2 cellular contexts compared by ENCODE assay signal in the genomic region with DNA sequence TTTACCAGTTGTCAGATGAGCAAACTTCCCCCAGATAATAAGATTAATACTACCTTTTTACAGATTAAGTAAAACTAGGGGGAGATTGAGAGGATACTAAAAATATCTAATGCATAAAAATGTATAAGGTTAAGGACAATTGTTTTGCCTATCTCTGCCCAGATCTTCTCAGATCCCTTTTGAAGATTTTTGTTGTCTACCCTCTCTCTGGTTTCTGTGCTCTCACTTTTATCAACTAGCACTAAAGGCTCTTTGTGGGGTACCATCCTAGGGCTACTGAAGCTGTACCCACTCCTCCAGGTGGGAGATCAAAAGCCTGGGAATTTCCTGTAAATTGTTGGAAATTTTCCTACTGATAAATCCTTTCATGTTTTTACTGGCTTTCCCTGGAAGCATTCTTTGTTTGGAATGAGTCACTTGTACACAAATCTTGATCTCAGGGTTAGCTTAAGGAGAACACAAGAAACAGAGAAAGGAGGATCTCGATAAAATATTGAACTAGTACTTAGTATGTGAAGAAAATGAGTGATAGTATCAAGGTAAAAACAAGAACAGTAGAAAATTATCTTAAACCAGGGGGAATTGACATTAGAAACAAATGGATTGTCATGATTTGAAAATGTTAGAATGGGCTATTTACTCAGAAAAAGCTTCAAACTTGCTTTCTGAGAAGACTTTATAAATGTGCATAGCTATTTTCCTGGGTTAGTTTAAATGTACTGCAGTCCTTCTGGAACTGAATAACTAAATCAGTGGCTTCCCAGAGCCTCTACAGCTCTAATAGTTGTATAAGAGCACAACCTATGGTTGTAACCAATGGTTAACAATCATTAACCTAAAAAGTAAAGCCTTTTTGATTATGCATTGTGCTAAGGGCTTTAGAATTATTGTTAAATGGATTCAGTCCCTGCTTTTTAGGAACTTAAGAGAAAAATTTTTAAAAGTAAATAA.
A peak's percentile ranks its signal among the peaks of the same experiment; 100 is the strongest.
TF ChIP-seq lines count a peak whose summit lies in the region.

No MANE protein-coding gene starts in this region.

TF ChIP-seq in A549, 52 proteins besides CTCF, POLR2A, EP300 and RAD21:
- TF ChIP-seq JUN (IDR thresholded peaks at IDR 0.05) = peak; percentile 35 to 58; a peak in 2 of 5 replicates
- no peak for TF ChIP-seq PHF8 (IDR thresholded peaks at IDR 0.05; ENCODE audit: borderline replicate concordance, low read depth)
- peak; percentile 63; the same call in 1 of the 2 replicates for TF ChIP-seq FOSL2 (IDR thresholded peaks at IDR 0.05)
- peak; percentile 79 for TF ChIP-seq FOSL2 (CRISPR knock-in tag; IDR thresholded peaks at IDR 0.05)
- TF ChIP-seq GATA3 (IDR thresholded peaks at IDR 0.05; ENCODE audit: borderline replicate concordance) = peak; percentile 81
- TF ChIP-seq JUNB (IDR thresholded peaks at IDR 0.05) = peak; percentile 78
- TF ChIP-seq SMC3 (IDR thresholded peaks at IDR 0.05) = peak; percentile 11; the same call in 1 of the 3 replicates
- no peak for TF ChIP-seq ZSCAN20 (CRISPR knock-in tag; IDR thresholded peaks at IDR 0.05)

TF ChIP-seq in IMR-90, 13 proteins besides CTCF, POLR2A, EP300 and RAD21:
- TF ChIP-seq MXI1 (IDR thresholded peaks at IDR 0.05; ENCODE audit: borderline replicate concordance, low read depth, low read length) = no peak
- no peak for TF ChIP-seq SMC3 (IDR thresholded peaks at IDR 0.05; ENCODE audit: low read depth, low read length)
- no peak for TF ChIP-seq RFX5 (IDR thresholded peaks at IDR 0.05; ENCODE audit: low read depth, low read length)
- no peak for TF ChIP-seq FOS (IDR thresholded peaks at IDR 0.05; ENCODE audit: low read depth, low read length)
- TF ChIP-seq RCOR1 (IDR thresholded peaks at IDR 0.05; ENCODE audit: insufficient replicate concordance, low read length) = no peak
- TF ChIP-seq NFE2L2 (IDR thresholded peaks at IDR 0.05; ENCODE audit: low read depth, low read length) = no peak
- no peak for TF ChIP-seq BHLHE40 (IDR thresholded peaks at IDR 0.05; ENCODE audit: low read depth, low read length)
- TF ChIP-seq, protein P1, sequence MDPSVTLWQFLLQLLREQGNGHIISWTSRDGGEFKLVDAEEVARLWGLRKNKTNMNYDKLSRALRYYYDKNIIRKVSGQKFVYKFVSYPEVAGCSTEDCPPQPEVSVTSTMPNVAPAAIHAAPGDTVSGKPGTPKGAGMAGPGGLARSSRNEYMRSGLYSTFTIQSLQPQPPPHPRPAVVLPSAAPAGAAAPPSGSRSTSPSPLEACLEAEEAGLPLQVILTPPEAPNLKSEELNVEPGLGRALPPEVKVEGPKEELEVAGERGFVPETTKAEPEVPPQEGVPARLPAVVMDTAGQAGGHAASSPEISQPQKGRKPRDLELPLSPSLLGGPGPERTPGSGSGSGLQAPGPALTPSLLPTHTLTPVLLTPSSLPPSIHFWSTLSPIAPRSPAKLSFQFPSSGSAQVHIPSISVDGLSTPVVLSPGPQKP (IDR thresholded peaks at IDR 0.05; ENCODE audit: borderline replicate concordance, low read depth, low read length) = no peak
- TF ChIP-seq MAZ (IDR thresholded peaks at IDR 0.05; ENCODE audit: borderline replicate concordance, low read depth, low read length) = no peak
- no peak for TF ChIP-seq MAFK (IDR thresholded peaks at IDR 0.05; ENCODE audit: low read depth, low read length)
- no peak for TF ChIP-seq CEBPB (IDR thresholded peaks at IDR 0.05; ENCODE audit: low read depth, low read length)
- TF ChIP-seq, protein P2, sequence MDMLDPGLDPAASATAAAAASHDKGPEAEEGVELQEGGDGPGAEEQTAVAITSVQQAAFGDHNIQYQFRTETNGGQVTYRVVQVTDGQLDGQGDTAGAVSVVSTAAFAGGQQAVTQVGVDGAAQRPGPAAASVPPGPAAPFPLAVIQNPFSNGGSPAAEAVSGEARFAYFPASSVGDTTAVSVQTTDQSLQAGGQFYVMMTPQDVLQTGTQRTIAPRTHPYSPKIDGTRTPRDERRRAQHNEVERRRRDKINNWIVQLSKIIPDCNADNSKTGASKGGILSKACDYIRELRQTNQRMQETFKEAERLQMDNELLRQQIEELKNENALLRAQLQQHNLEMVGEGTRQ (IDR thresholded peaks at IDR 0.05; ENCODE audit: low read depth, low read length) = no peak
- TF ChIP-seq CHD1 (IDR thresholded peaks at IDR 0.05; ENCODE audit: low read depth, low read length) = no peak
TF ChIP-seq in IMR-90: peak in this region for 0.
